Comparison of ENCODE assay signal across 29 cellular contexts in the genomic region with DNA sequence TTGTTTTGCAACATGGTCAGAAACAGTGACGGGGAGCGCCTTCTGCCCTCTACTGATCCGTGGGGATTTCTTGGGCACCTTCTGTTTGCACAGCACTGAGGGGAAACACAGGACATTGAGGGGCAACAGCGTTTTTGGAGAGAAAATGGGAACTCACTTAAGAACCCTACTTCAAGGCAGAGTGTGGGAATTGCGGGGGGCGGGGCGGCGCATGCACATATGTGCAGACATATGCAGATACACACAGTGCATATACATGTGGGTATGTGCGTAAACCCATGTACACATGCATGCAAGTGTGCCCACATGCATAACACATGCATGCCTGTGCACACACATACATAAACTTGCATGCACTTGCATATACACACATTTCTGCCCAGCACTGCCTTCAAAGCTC. TPM values are rescaled to one million over a fixed set of nuclear protein-coding genes. Genes with fewer than 3 reads are reported as not detected.
DNase-seq lines count a peak whose midpoint lies in the region; ATAC-seq and TF ChIP-seq lines count a peak whose summit lies in the region.
"Had no signal": no experiment of that assay in that cellular context is flagged by ENCODE, and none has a peak within 500 bp of the region (broad histone marks: within the 10 kb centered on the region; RNA-seq: fewer than 3 reads in every experiment).

No MANE protein-coding gene starts in this region.

- no peak for TF ChIP-seq POLR2A in sigmoid colon (IDR thresholded peaks at IDR 0.05)

- no peak for TF ChIP-seq EP300 in sigmoid colon (IDR thresholded peaks at IDR 0.05)

- peaks cover 82% of the 10 kb centered on the region for H3K4me1 Mint-ChIP-seq in activated naive CD4-positive, alpha-beta T cell treated with anti-CD3 and anti-CD28 coated beads, Interleukin-2, amount 10 ng/mL, durations not matched to agents 7 days and 5 days
- peaks cover 79% of the 10 kb centered on the region for H3K4me1 Mint-ChIP-seq in T-helper 17 cell
- H3K4me1 Mint-ChIP-seq in central memory CD8-positive, alpha-beta T cell: peaks cover 94% of the 10 kb centered on the region
- H3K4me1 Mint-ChIP-seq: brain had no signal

- intact Hi-C loops in sigmoid colon (cut with DNase I): no loop called here

- H3K27me3 Mint-ChIP-seq in activated naive CD4-positive, alpha-beta T cell treated with anti-CD3 and anti-CD28 coated beads, Interleukin-2, amount 10 ng/mL, durations not matched to agents 7 days and 5 days: no peaks in the 10 kb centered on the region
- H3K27me3 Mint-ChIP-seq in T-helper 17 cell: no peaks in the 10 kb centered on the region
- no peaks in the 10 kb centered on the region for H3K27me3 Mint-ChIP-seq in central memory CD8-positive, alpha-beta T cell
- H3K27me3 Mint-ChIP-seq: effector memory CD8-positive, alpha-beta T cell had no signal

- H3K9me3 ChIP-seq in T-helper 17 cell (ENCODE audit: control insufficient read depth, low read length, poor library complexity, severe bottlenecking) (no peaks in the 10 kb centered on the region), sigmoid colon (no peaks in the 10 kb centered on the region)
- H3K9me3 ChIP-seq: adrenal gland, thyroid gland had no signal

- DNase-seq in activated naive CD4-positive, alpha-beta T cell treated with anti-CD3 and anti-CD28 coated beads, Interleukin-2, amount 10 ng/mL, durations not matched to agents 7 days and 5 days: peak; percentile 18
- DNase-seq in activated naive CD4-positive, alpha-beta T cell (lab: John Stamatoyannopoulos, UW): no peak
- DNase-seq in T-helper 17 cell (no peak), sigmoid colon (peak; percentile 33), DMS 273 treated with DMSO at 0.1 percent for 48 hours (lab: John Stamatoyannopoulos, UW) (no peak)
- DNase-seq in central memory CD8-positive, alpha-beta T cell (ENCODE audit: low spot score in 2 of 2): no peak
- DNase-seq in effector CD8-positive, alpha-beta T cell (lab: John Stamatoyannopoulos, UW): no peak
- DNase-seq: ACHN; activated CD4-positive, alpha-beta T cell treated with anti-CD3 and anti-CD28 coated beads, Interleukin-2, amount 50 U/mL, for 4 hours; activated T-cell treated with anti-CD3 and anti-CD28 coated beads, Interleukin-2, amount 50 U/mL, for 4 hours; adrenal gland; effector memory CD8-positive, alpha-beta T cell; foreskin keratinocyte; heart right ventricle; left cardiac atrium; NCI-H187; NCI-H526; occipital lobe; stimulated activated naive CD4-positive, alpha-beta T cell treated with Interleukin-2 at 50 U/mL for 16 hours; thyroid gland; WERI-Rb-1 had no signal

- H3K27ac ChIP-seq in sigmoid colon: no peak overlapping the region
- H3K27ac ChIP-seq: adrenal gland, foreskin keratinocyte, heart right ventricle, HL-60, thyroid gland, WERI-Rb-1 had no signal

- no peak for TF ChIP-seq CTCF in sigmoid colon (IDR thresholded peaks at IDR 0.05)

- H3K4me1 ChIP-seq in sigmoid colon: no peaks in the 10 kb centered on the region
- H3K4me1 ChIP-seq: adrenal gland, foreskin keratinocyte, thyroid gland had no signal

- peaks cover 93% of the 10 kb centered on the region for H3K36me3 Mint-ChIP-seq in activated naive CD4-positive, alpha-beta T cell treated with anti-CD3 and anti-CD28 coated beads, Interleukin-2, amount 10 ng/mL, durations not matched to agents 7 days and 5 days
- peaks cover 21% of the 10 kb centered on the region for H3K36me3 Mint-ChIP-seq in T-helper 17 cell (ENCODE audit: low read depth)
- H3K36me3 Mint-ChIP-seq in central memory CD8-positive, alpha-beta T cell (ENCODE audit: insufficient read depth): peaks cover 69% of the 10 kb centered on the region
- H3K36me3 Mint-ChIP-seq: brain had no signal

- 94% methylated on average over 9 of the region's 9 CpGs for WGBS in sigmoid colon, 2 donors

- H3K9me3 Mint-ChIP-seq in activated naive CD4-positive, alpha-beta T cell treated with anti-CD3 and anti-CD28 coated beads, Interleukin-2, amount 10 ng/mL, durations not matched to agents 7 days and 5 days: no peaks in the 10 kb centered on the region
- no peaks in the 10 kb centered on the region for H3K9me3 Mint-ChIP-seq in central memory CD8-positive, alpha-beta T cell
- H3K9me3 Mint-ChIP-seq: activated T-cell treated with anti-CD3 and anti-CD28 coated beads, Interleukin-2, amount 50 U/mL, for 4 hours; effector memory CD8-positive, alpha-beta T cell; T-helper 1 cell treated with Interleukin-12 subunit alpha and Interleukin-12 subunit beta and Interleukin-4 antibody, amounts not matched to agents 30 μg/mL and 1 μg/mL, for 36 hours had no signal

- no peaks in the 10 kb centered on the region for H3K27me3 ChIP-seq in sigmoid colon
- H3K27me3 ChIP-seq: adrenal gland, foreskin keratinocyte, heart right ventricle, thyroid gland had no signal

- CTCF ChIA-PET in activated naive CD4-positive, alpha-beta T cell treated with anti-CD3 and anti-CD28 coated beads, Interleukin-2, amount 10 ng/mL, durations not matched to agents 7 days and 5 days (lab: Charles Lee): interaction anchor here (1.5 kb wide), 1 partner anchor 32 kb away, joined by 4 read pairs; a partner anchor contains a TSS

- peak overlapping the region; percentile 82 for H3K27ac Mint-ChIP-seq in activated naive CD4-positive, alpha-beta T cell treated with anti-CD3 and anti-CD28 coated beads, Interleukin-2, amount 10 ng/mL, durations not matched to agents 7 days and 5 days
- peak overlapping the region; percentile 94 for H3K27ac Mint-ChIP-seq in T-helper 17 cell
- H3K27ac Mint-ChIP-seq in central memory CD8-positive, alpha-beta T cell (ENCODE audit: low read depth): peak overlapping the region; percentile 90
- H3K27ac Mint-ChIP-seq: brain had no signal

- H3K4me3 Mint-ChIP-seq in activated naive CD4-positive, alpha-beta T cell treated with anti-CD3 and anti-CD28 coated beads, Interleukin-2, amount 10 ng/mL, durations not matched to agents 7 days and 5 days: no peak overlapping the region
- no peak overlapping the region for H3K4me3 Mint-ChIP-seq in T-helper 17 cell
- H3K4me3 Mint-ChIP-seq in central memory CD8-positive, alpha-beta T cell: peak overlapping the region; percentile 65
- H3K4me3 Mint-ChIP-seq: activated T-cell treated with anti-CD3 and anti-CD28 coated beads, Interleukin-2, amount 50 U/mL, for 4 hours; brain; T-helper 1 cell treated with Interleukin-12 subunit alpha and Interleukin-12 subunit beta and Interleukin-4 antibody, amounts not matched to agents 30 μg/mL and 1 μg/mL, for 36 hours had no signal

- ATAC-seq in T-helper 17 cell (no peak), GM21723 (IDR thresholded peaks at IDR 0.05; ENCODE audit: unreplicated experiment) (no peak)
- no peak for ATAC-seq in central memory CD8-positive, alpha-beta T cell (replicated peaks; ENCODE audit: extremely low read depth, poor library complexity, severe bottlenecking)
- ATAC-seq: esophagus mucosa, foreskin keratinocyte, heart right ventricle, left cardiac atrium had no signal

- H3K36me3 ChIP-seq in sigmoid colon: peaks cover 4 to 73% (median 42%) of the 10 kb centered on the region in 4 donors
- H3K36me3 ChIP-seq: WERI-Rb-1 had no signal

- H3K4me3 ChIP-seq in sigmoid colon: no peak overlapping the region
- H3K4me3 ChIP-seq: adrenal gland, heart right ventricle, smooth muscle cell, thyroid gland had no signal

RNA-seq across cellular contexts. Expression of a gene that starts 32.3 kb away (rescaled TPM):
- total RNA-seq in T-helper 17 cell (100 to 1,000 TPM; 381 to 578 TPM), sigmoid colon (10 to 100 TPM in 3 of 4 donors, 1 to 10 TPM in 1; 9.5 to 37.7 (median 16.0) TPM)
- 100 to 1,000 TPM in 1 of 3 donors, 10 to 100 TPM in 2; 13.8 to 119 (median 24.0) TPM for polyA plus RNA-seq in sigmoid colon

RNA-seq across cellular contexts. Expression of a gene that starts 59.9 kb away (rescaled TPM):
- 1 to 10 TPM in 1 of 2 donors, not detected in 1; 2.3 TPM for total RNA-seq in T-helper 17 cell
- total RNA-seq in sigmoid colon: under 1 TPM in 2 of 4 donors, not detected in 2; 0.36 to 0.55 TPM
- 1 to 10 TPM in 2 of 3 donors, not detected in 1; 1.2 to 2.1 TPM for polyA plus RNA-seq in sigmoid colon
- total RNA-seq: esophagus mucosa, foreskin keratinocyte, LHCN-M2, SK-MEL-5, smooth muscle cell had no signal
- polyA plus RNA-seq: foreskin keratinocyte, smooth muscle cell had no signal

Comparison
In these comparisons a context has a peak if more than half of its experiments do, and no peak if none do; other contexts are left out.
1. DNase-seq: peak in activated naive CD4-positive, alpha-beta T cell treated with anti-CD3 and anti-CD28 coated beads, Interleukin-2, amount 10 ng/mL, durations not matched to agents 7 days and 5 days (single experiment) and sigmoid colon (single experiment); none in activated naive CD4-positive, alpha-beta T cell (0 of 4), T-helper 17 cell (0 of 3), central memory CD8-positive, alpha-beta T cell (0 of 2), DMS 273 treated with DMSO at 0.1 percent for 48 hours (single experiment) and effector CD8-positive, alpha-beta T cell (single experiment).
2. RNA of a gene that starts 32.3 kb away (total RNA-seq): 381 to 578 TPM in T-helper 17 cell; 9.5 to 37.7 TPM in sigmoid colon; every median in the first group is over 4 times any median in the second.
3. Peak in every context shown above with its lines, with median percentiles within 50 percentile points of each other: H3K27ac Mint-ChIP-seq.